ENCODE assay signal across 1 cellular context in the genomic region with DNA sequence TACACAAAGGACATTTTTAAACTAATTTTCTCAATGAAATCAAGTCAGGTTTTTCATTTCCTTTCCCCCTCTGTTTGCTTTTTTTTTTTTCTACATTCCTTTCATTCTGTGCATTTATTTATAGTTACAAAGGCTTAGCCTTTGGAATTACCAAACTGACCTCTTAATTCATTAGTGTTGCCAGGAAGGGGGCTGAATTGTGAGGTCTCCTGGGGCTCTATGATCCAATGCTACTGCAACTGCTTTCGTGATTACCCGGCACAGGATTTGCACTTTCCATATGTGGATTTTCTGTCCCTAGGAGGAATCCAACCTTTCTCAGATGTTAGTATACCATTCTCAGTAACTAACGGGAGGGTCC.
TF ChIP-seq lines count a peak whose summit lies in the region.

No MANE protein-coding gene starts in this region.

TF ChIP-seq in H1, 55 proteins besides CTCF, POLR2A, EP300 and RAD21:
- TF ChIP-seq CHD1 (IDR thresholded peaks at IDR 0.05; ENCODE audit: low read depth, low read length) (no peak), BCL11A (IDR thresholded peaks at IDR 0.05; ENCODE audit: low read depth in 2 of 2, low read length in 2 of 2) (no peak), CEBPB (IDR thresholded peaks at IDR 0.05; ENCODE audit: low read depth, low read length) (no peak), RNF2 (IDR thresholded peaks at IDR 0.05; ENCODE audit: borderline replicate concordance, low read depth, low read length, missing control alignments, poor library complexity, severe bottlenecking) (no peak)
